8 cellular contexts compared by ENCODE assay signal in genomic region chr5:138466900-138467710, GRCh38. TPM values are rescaled to one million over a fixed set of nuclear protein-coding genes. Genes with fewer than 3 reads are reported as not detected.
DNase-seq lines count a peak whose midpoint lies in the region; TF ChIP-seq lines count a peak whose summit lies in the region.

No MANE protein-coding gene starts in this region.

- H3K9me3 ChIP-seq in MG63 (no peaks in the 10 kb centered on the region; the same call in 1 of the 2 replicates), mucosa of stomach (ENCODE audit: control insufficient read depth, low read length) (no peaks in the 10 kb centered on the region)

- H3K27ac ChIP-seq in ACC112 (ENCODE audit: low read depth, low read length): no peak overlapping the region
- peak overlapping the region; percentile 23 to 99 for H3K27ac ChIP-seq in coronary artery

- peaks cover 16% of the 10 kb centered on the region for H3K79me2 ChIP-seq in ACC112 (ENCODE audit: control insufficient read depth, insufficient read depth, low read length, unreplicated experiment)

- DNase-seq in MG63 (no peak), coronary artery (ENCODE audit: low spot score) (no peak), activated gamma-delta T cell treated with Interleukin-2 at 50 U/mL for 16 hours (no peak), cortex of kidney (lab: John Stamatoyannopoulos, UW) (no peak), NCI-H510A (lab: John Stamatoyannopoulos, UW) (no peak)
- DNase-seq in activated CD4-positive, CD25-positive, alpha-beta regulatory T cell (lab: John Stamatoyannopoulos, UW): no peak

- H3K36me3 ChIP-seq in ACC112 (ENCODE audit: insufficient read depth, low read length): peaks cover 17% of the 10 kb centered on the region; the same call in 1 of the 2 replicates
- H3K36me3 ChIP-seq in MG63: peaks cover 26% of the 10 kb centered on the region
- no peaks in the 10 kb centered on the region for H3K36me3 ChIP-seq in mucosa of stomach (ENCODE audit: control insufficient read depth, insufficient read depth, low read length)

- no peak overlapping the region for H2AFZ ChIP-seq in ACC112 (ENCODE audit: low read length, unreplicated experiment)

- H3K9ac ChIP-seq in mucosa of stomach (ENCODE audit: low read length): peak overlapping the region; percentile 69

- H3K4me1 ChIP-seq in ACC112 (ENCODE audit: control insufficient read depth, insufficient read depth, low read length, unreplicated experiment): peaks cover 3% of the 10 kb centered on the region
- H3K4me1 ChIP-seq in mucosa of stomach (ENCODE audit: control insufficient read depth, insufficient read depth, low read length): peaks cover 29% of the 10 kb centered on the region

- TF ChIP-seq CTCF in coronary artery (IDR thresholded peaks at IDR 0.05): no peak

- peak overlapping the region; percentile 90 for H3K4me3 ChIP-seq in ACC112 (ENCODE audit: low read depth, low read length)
- H3K4me3 ChIP-seq in MG63: peak overlapping the region; percentile 95
- peak overlapping the region; percentile 87 for H3K4me3 ChIP-seq in coronary artery
- H3K4me3 ChIP-seq in mucosa of stomach (ENCODE audit: low read length): peak overlapping the region; percentile 84

- H3K27me3 ChIP-seq in ACC112 (ENCODE audit: insufficient read depth, low read length) (no peaks in the 10 kb centered on the region), MG63 (no peaks in the 10 kb centered on the region), mucosa of stomach (ENCODE audit: control insufficient read depth, insufficient read depth, low read length) (no peaks in the 10 kb centered on the region)

RNA-seq across cellular contexts. Expression of gene EGR1, which starts 1.8 kb away (rescaled TPM):
- total RNA-seq in MG63 (2014; rRNA removed; shearing (Covaris generic); ENCODE audit: low replicate concordance): 1.2 TPM in 1 of 2 replicates, not detected in the other

RNA-seq across cellular contexts. Expression of gene REEP2, which starts 28.2 kb away (rescaled TPM):
- total RNA-seq in MG63 (2014; rRNA removed; shearing (Covaris generic); ENCODE audit: low replicate concordance): 1.4 and 1.8 TPM in 2 replicates
